Comparison of ENCODE assay signal across 12 cellular contexts in the genomic region with DNA sequence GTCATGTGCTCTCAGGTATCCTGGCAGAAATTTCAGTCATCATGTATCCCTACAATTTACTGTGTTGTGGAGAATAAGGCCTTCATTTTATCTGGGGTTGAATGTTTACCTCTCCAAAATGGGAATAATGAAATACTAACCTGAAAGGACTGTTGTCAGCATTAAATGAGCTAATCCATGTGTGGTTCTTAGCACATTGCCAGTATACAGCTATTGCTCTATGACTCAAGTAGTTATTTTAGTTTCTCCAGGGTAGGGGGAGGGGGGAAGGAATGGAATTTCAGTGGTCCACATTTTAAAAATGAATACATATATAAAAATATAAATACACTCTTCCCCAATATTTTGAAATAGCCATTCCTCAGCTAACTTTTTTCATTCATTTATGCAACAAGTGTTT. TPM values are rescaled to one million over a fixed set of nuclear protein-coding genes. Genes with fewer than 3 reads are reported as not detected.
DNase-seq lines count a peak whose midpoint lies in the region; ATAC-seq and TF ChIP-seq lines count a peak whose summit lies in the region.
"Had no signal": no experiment of that assay in that cellular context is flagged by ENCODE, and none has a peak within 500 bp of the region (broad histone marks: within the 10 kb centered on the region; RNA-seq: fewer than 3 reads in every experiment).

No MANE protein-coding gene starts in this region.

- no peaks in the 10 kb centered on the region for H3K27me3 Mint-ChIP-seq in CD4-positive, alpha-beta memory T cell

- peaks cover 0 to 9% of the 10 kb centered on the region in 2 donors for H3K36me3 Mint-ChIP-seq in CD4-positive, alpha-beta memory T cell

- no peak for ATAC-seq in GM19395 (IDR thresholded peaks at IDR 0.05; ENCODE audit: unreplicated experiment)
- no peak for ATAC-seq in left colon
- ATAC-seq: Panc1; stimulated activated naive CD8-positive, alpha-beta T cell treated with anti-CD3 and anti-CD28 coated beads, Interleukin-15, amount 100 ng/mL, for 72 hours had no signal

- peak overlapping the region in 5 of 7 donors; percentile 32 to 62 (median 54) for H3K27ac Mint-ChIP-seq in CD4-positive, alpha-beta memory T cell

- H3K4me3 ChIP-seq in AG10803 (ENCODE audit: low read length) (no peak overlapping the region), adipocyte (ENCODE audit: low read length) (no peak overlapping the region), fibroblast of pulmonary artery (replicated peaks; ENCODE audit: low read depth, low read length) (no peak overlapping the region)
- H3K4me3 ChIP-seq in CD4-positive, alpha-beta memory T cell (ENCODE audit: low read length in 2 of 2), result no peak overlapping the region

- no peaks in the 10 kb centered on the region for H3K27me3 ChIP-seq in CD4-positive, alpha-beta memory T cell (ENCODE audit: insufficient read depth, low read length)
- H3K27me3 ChIP-seq in adipocyte (replicated peaks; ENCODE audit: control insufficient read depth, insufficient read depth, low read length), result no peaks in the 10 kb centered on the region

- H3K4me1 ChIP-seq in CD4-positive, alpha-beta memory T cell (ENCODE audit: insufficient read depth, low read length), result peaks cover 67% of the 10 kb centered on the region
- peaks cover 54% of the 10 kb centered on the region for H3K4me1 ChIP-seq in adipocyte (ENCODE audit: control insufficient read depth, insufficient read depth, low read length)

- no peak overlapping the region for H3K9ac ChIP-seq in adipocyte (ENCODE audit: low read length)

- peak overlapping the region in 1 of 8 donors; percentile 45 for H3K4me3 Mint-ChIP-seq in CD4-positive, alpha-beta memory T cell

- POLR2A ChIA-PET in CD4-positive, alpha-beta memory T cell (lab: Charles Lee; ENCODE audit: partially characterized antibody), result interaction anchor here (0.6 to 1.6 kb wide), 2 partner anchors 236 to 361 kb away, joined by 4 to 5 read pairs; a partner anchor contains a TSS

- CTCF ChIA-PET in CD4-positive, alpha-beta memory T cell (lab: Charles Lee; ENCODE audit: partially characterized antibody), result interaction anchor here (1.0 to 3.0 kb wide), 6 partner anchors 9 to 361 kb away, joined by 3 to 6 read pairs (median 4); a partner anchor contains a TSS

- no peak overlapping the region for H3K27ac ChIP-seq in CD4-positive, alpha-beta memory T cell (ENCODE audit: low read depth, low read length)

- DNase-seq in AG10803 (ENCODE audit: low read depth) (peak; percentile 63), adipocyte (ENCODE audit: low read depth) (peak; percentile 44), fibroblast of pulmonary artery (ENCODE audit: low read depth) (peak; percentile 32), left colon (no peak), epidermal melanocyte (ENCODE audit: insufficient read length, low spot score) (no peak)
- no peak for DNase-seq in CD4-positive, alpha-beta memory T cell
- DNase-seq: central memory CD4-positive, alpha-beta T cell; KBM-7; NCI-H1436 treated with DMSO at 0.1 percent for 48 hours; stimulated activated naive CD8-positive, alpha-beta T cell treated with anti-CD3 and anti-CD28 coated beads, Interleukin-15, amount 100 ng/mL, for 72 hours had no signal

- no peaks in the 10 kb centered on the region for H3K9me3 Mint-ChIP-seq in CD4-positive, alpha-beta memory T cell
- H3K9me3 Mint-ChIP-seq: stimulated activated naive CD8-positive, alpha-beta T cell treated with anti-CD3 and anti-CD28 coated beads, Interleukin-15, amount 100 ng/mL, for 72 hours had no signal

- peaks cover 52 to 75% (median 63%) of the 10 kb centered on the region in 4 donors for H3K4me1 Mint-ChIP-seq in CD4-positive, alpha-beta memory T cell

- intact Hi-C loops in CD4-positive, alpha-beta memory T cell (cut with micrococcal nuclease), result loop anchor here (5.0 kb wide), 1 partner anchor 499 kb away; a partner anchor contains a TSS
- intact Hi-C loops in left colon (cut with DNase I, micrococcal nuclease), result no loop called here

- H3K36me3 ChIP-seq in CD4-positive, alpha-beta memory T cell (ENCODE audit: insufficient read depth, low read length), result no peaks in the 10 kb centered on the region
- H3K36me3 ChIP-seq in adipocyte (ENCODE audit: control insufficient read depth, insufficient read depth, low read length, severe bottlenecking), result no peaks in the 10 kb centered on the region

- no peak for TF ChIP-seq CTCF in AG10803 (conservative IDR thresholded peaks at IDR 0.05; ENCODE audit: low read length)
- no peak for TF ChIP-seq CTCF in fibroblast of pulmonary artery (IDR thresholded peaks at IDR 0.05; ENCODE audit: low read length, missing control alignments)

- no peaks in the 10 kb centered on the region for H3K9me3 ChIP-seq in CD4-positive, alpha-beta memory T cell (ENCODE audit: control insufficient read depth in 1 of 2, low read length in 2 of 2)
- H3K9me3 ChIP-seq in adipocyte (ENCODE audit: control insufficient read depth, low read length), result no peaks in the 10 kb centered on the region

RNA-seq across cellular contexts. Expression of a gene that starts 3.5 kb away (rescaled TPM):
- 10 to 100 TPM; 25.8 to 31.0 TPM for total RNA-seq in CD4-positive, alpha-beta memory T cell
- polyA plus RNA-seq in CD4-positive, alpha-beta memory T cell, result 10 to 100 TPM; 26.5 to 30.8 TPM
- 100 to 1,000 TPM in 1 of 2 donors, 10 to 100 TPM in 1; 71.4 to 107 TPM for total RNA-seq in left colon

Comparison
In these comparisons a context has a peak if more than half of its experiments do, and no peak if none do; other contexts are left out.
1. DNase-seq: peak in AG10803 (single experiment), adipocyte (single experiment) and fibroblast of pulmonary artery (single experiment); none in CD4-positive, alpha-beta memory T cell (0 of 5), left colon (0 of 2) and epidermal melanocyte (single experiment).